27 cellular contexts compared by ENCODE assay signal in genomic region chr3:140014831-140015495, GRCh38.
"Had no signal": no experiment of that assay in that cellular context is flagged by ENCODE, and none has a peak within 500 bp of the region (broad histone marks: within the 10 kb centered on the region; RNA-seq: fewer than 3 reads in every experiment).

No MANE protein-coding gene starts in this region.

- DNase-seq: activated CD4-positive, alpha-beta T cell treated with anti-CD3 and anti-CD28 coated beads for 1 hour; activated CD4-positive, alpha-beta T cell treated with anti-CD3 and anti-CD28 coated beads for 4 hours; activated CD4-positive, alpha-beta T cell treated with anti-CD3 and anti-CD28 coated beads, Interleukin-2, amount 10 ng/mL, durations not matched to agents 7 days and 5 days; activated CD4-positive, alpha-beta T cell treated with anti-CD3 and anti-CD28 coated beads, Interleukin-2, amount 50 U/mL, for 48 hours; activated CD8-positive, alpha-beta memory T cell treated with anti-CD3 and anti-CD28 coated beads for 24 hours; activated CD8-positive, alpha-beta T cell treated with anti-CD3 and anti-CD28 coated beads for 36 hours; activated effector memory CD4-positive, alpha-beta T cell treated with Interleukin-2 at 50 U/mL for 16 hours; activated gamma-delta T cell treated with Interleukin-2 at 50 U/mL for 16 hours; activated naive CD4-positive, alpha-beta T cell treated with anti-CD3 and anti-CD28 coated beads, Interleukin-2, amount 50 U/mL, for 16 hours; activated naive CD4-positive, alpha-beta T cell treated with Interleukin-2 at 50 U/mL for 16 hours; activated T-cell treated with anti-CD3 and anti-CD28 coated beads, Interleukin-2, amount 50 U/mL, for 4 hours; amniotic stem cell; anterior cingulate cortex; brain microvascular endothelial cell; caudate nucleus; cortex of kidney; dermis blood vessel endothelial cell; effector CD8-positive, alpha-beta T cell; foreskin fibroblast; head of caudate nucleus; SW 1271; T-cell; T-helper 9 cell had no signal

- H3K9me3 Mint-ChIP-seq: activated CD4-positive, alpha-beta T cell treated with anti-CD3 and anti-CD28 coated beads, Interleukin-2, amount 10 ng/mL, durations not matched to agents 7 days and 5 days; activated CD8-positive, alpha-beta T cell treated with anti-CD3 and anti-CD28 coated beads for 36 hours; activated T-cell treated with anti-CD3 and anti-CD28 coated beads, Interleukin-2, amount 50 U/mL, for 4 hours; activated T-helper 17 cell treated with anti-CD3 and anti-CD28 coated beads, Interleukin-2, amount 50 U/mL, for 72 hours; T-cell; T-helper 1 cell treated with Interleukin-12 subunit alpha and Interleukin-12 subunit beta and Interleukin-4 antibody, amounts not matched to agents 30 μg/mL and 1 μg/mL, for 36 hours had no signal

- ATAC-seq: activated CD8-positive, alpha-beta T cell treated with anti-CD3 and anti-CD28 coated beads for 36 hours; activated T-cell treated with anti-CD3 and anti-CD28 coated beads, Interleukin-2, amount 50 U/mL, for 4 hours; activated T-helper 17 cell treated with anti-CD3 and anti-CD28 coated beads, Interleukin-2, amount 50 U/mL, for 72 hours; T-cell had no signal

- H3K36me3 Mint-ChIP-seq: activated naive CD8-positive, alpha-beta T cell; T-cell had no signal

- H3K36me3 ChIP-seq: brain microvascular endothelial cell had no signal

- H3K4me3 Mint-ChIP-seq: activated CD4-positive, alpha-beta T cell treated with anti-CD3 and anti-CD28 coated beads, Interleukin-2, amount 10 ng/mL, durations not matched to agents 7 days and 5 days; activated CD8-positive, alpha-beta T cell treated with anti-CD3 and anti-CD28 coated beads for 36 hours; activated naive CD8-positive, alpha-beta T cell; activated T-cell treated with anti-CD3 and anti-CD28 coated beads, Interleukin-2, amount 50 U/mL, for 4 hours; activated T-helper 17 cell treated with anti-CD3 and anti-CD28 coated beads, Interleukin-2, amount 50 U/mL, for 72 hours; T-cell; T-helper 1 cell treated with Interleukin-12 subunit alpha and Interleukin-12 subunit beta and Interleukin-4 antibody, amounts not matched to agents 30 μg/mL and 1 μg/mL, for 36 hours had no signal

- H3K27me3 Mint-ChIP-seq: activated CD4-positive, alpha-beta T cell treated with anti-CD3 and anti-CD28 coated beads, Interleukin-2, amount 10 ng/mL, durations not matched to agents 7 days and 5 days; activated CD8-positive, alpha-beta T cell treated with anti-CD3 and anti-CD28 coated beads for 36 hours; activated naive CD8-positive, alpha-beta T cell had no signal

- H3K27me3 ChIP-seq: brain microvascular endothelial cell had no signal

- H3K4me1 Mint-ChIP-seq: activated CD4-positive, alpha-beta T cell treated with anti-CD3 and anti-CD28 coated beads, Interleukin-2, amount 10 ng/mL, durations not matched to agents 7 days and 5 days; activated T-helper 17 cell treated with anti-CD3 and anti-CD28 coated beads, Interleukin-2, amount 50 U/mL, for 72 hours; T-cell had no signal

- H3K27ac Mint-ChIP-seq: activated CD4-positive, alpha-beta T cell treated with anti-CD3 and anti-CD28 coated beads, Interleukin-2, amount 10 ng/mL, durations not matched to agents 7 days and 5 days; activated CD8-positive, alpha-beta T cell treated with anti-CD3 and anti-CD28 coated beads for 36 hours; activated naive CD8-positive, alpha-beta T cell; activated T-helper 17 cell treated with anti-CD3 and anti-CD28 coated beads, Interleukin-2, amount 50 U/mL, for 72 hours; T-cell; T-helper 1 cell treated with Interleukin-12 subunit alpha and Interleukin-12 subunit beta and Interleukin-4 antibody, amounts not matched to agents 30 μg/mL and 1 μg/mL, for 36 hours had no signal

- H3K27ac ChIP-seq: brain microvascular endothelial cell, epithelial cell of prostate had no signal
